ENCODE assay signal across 26 cellular contexts in the genomic region with DNA sequence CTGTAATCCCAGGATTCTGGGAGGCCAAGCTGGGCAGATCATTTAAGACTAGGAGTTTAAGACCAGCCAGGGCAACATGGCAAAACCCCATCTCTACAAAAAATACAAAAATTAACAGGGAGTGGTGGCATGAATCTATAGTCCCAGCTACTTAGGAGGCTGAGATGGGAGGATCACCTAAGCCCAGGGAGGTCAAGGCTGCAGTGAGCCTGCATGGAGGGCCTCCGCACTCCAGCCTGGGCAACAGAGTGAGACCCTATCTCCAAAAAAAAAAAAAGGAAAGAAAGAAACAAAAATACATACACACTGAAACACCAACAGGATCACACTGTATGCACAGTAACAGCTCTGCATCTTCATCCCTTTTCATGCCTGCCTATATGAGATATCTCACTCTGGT.
"Had no signal": no experiment of that assay in that cellular context is flagged by ENCODE, and none has a peak within 500 bp of the region (broad histone marks: within the 10 kb centered on the region; RNA-seq: fewer than 3 reads in every experiment).

No MANE protein-coding gene starts in this region.

- H3K27ac Mint-ChIP-seq: dendritic cell treated with granulocyte-macrophage colony-stimulating factor and Interleukin-4, amounts not matched to agents 40 ng/mL and 50 ng/mL, for 4 days; endodermal cell; mesothelial cell of epicardium had no signal

- H3K27me3 Mint-ChIP-seq: dendritic cell treated with granulocyte-macrophage colony-stimulating factor and Interleukin-4, amounts not matched to agents 40 ng/mL and 50 ng/mL, for 4 days; effector memory CD8-positive, alpha-beta T cell had no signal

- H3K4me3 Mint-ChIP-seq: dendritic cell treated with granulocyte-macrophage colony-stimulating factor and Interleukin-4, amounts not matched to agents 40 ng/mL and 50 ng/mL, for 4 days; effector memory CD8-positive, alpha-beta T cell; endodermal cell; mesothelial cell of epicardium had no signal

- H3K4me3 ChIP-seq: colonic mucosa, esophagus squamous epithelium, gastrocnemius medialis, heart right ventricle, left lung, lower lobe of right lung, mucosa of descending colon had no signal

- DNase-seq: colonic mucosa; cortex of kidney; effector CD8-positive, alpha-beta T cell; effector memory CD8-positive, alpha-beta T cell; endodermal cell; erythroblast; esophagus squamous epithelium; foreskin fibroblast; foreskin melanocyte; gastrocnemius medialis; glutamatergic neuron; head of caudate nucleus; heart right ventricle; hippocampal formation; left cardiac atrium; left lung; left ventricle myocardium superior; lower lobe of right lung; mesenchymal stem cell; mucosa of descending colon had no signal

- H3K27me3 ChIP-seq: colonic mucosa, esophagus squamous epithelium, gastrocnemius medialis, heart right ventricle, left lung had no signal

- H3K9me3 ChIP-seq: colonic mucosa, esophagus squamous epithelium, gastrocnemius medialis, heart right ventricle, left lung, lower lobe of right lung, mucosa of descending colon had no signal

- H3K4me1 Mint-ChIP-seq: endodermal cell, mesothelial cell of epicardium had no signal

- H3K9me3 Mint-ChIP-seq: dendritic cell treated with granulocyte-macrophage colony-stimulating factor and Interleukin-4, amounts not matched to agents 40 ng/mL and 50 ng/mL, for 4 days; effector memory CD8-positive, alpha-beta T cell; endodermal cell; mesothelial cell of epicardium had no signal

- FAIRE-seq: endometrium, islet of Langerhans, keratinocyte had no signal

- ATAC-seq: effector memory CD8-positive, alpha-beta T cell; esophagus mucosa; gastrocnemius medialis; heart right ventricle; left cardiac atrium; left lung; left ventricle myocardium superior; lower lobe of right lung; mucosa of descending colon had no signal
